20 cellular contexts compared by ENCODE assay signal in genomic region chr11:101264303-101264702, GRCh38.
DNase-seq lines count a peak whose midpoint lies in the region; ATAC-seq and TF ChIP-seq lines count a peak whose summit lies in the region.
"Had no signal": no experiment of that assay in that cellular context is flagged by ENCODE, and none has a peak within 500 bp of the region (broad histone marks: within the 10 kb centered on the region; RNA-seq: fewer than 3 reads in every experiment).

No MANE protein-coding gene starts in this region.

- no peaks in the 10 kb centered on the region for H3K9me3 ChIP-seq in testis
- H3K9me3 ChIP-seq in hepatocyte (ENCODE audit: low read depth), result no peaks in the 10 kb centered on the region
- H3K9me3 ChIP-seq: BLaER1 had no signal

- no peaks in the 10 kb centered on the region for H4K20me1 ChIP-seq in hepatocyte (ENCODE audit: insufficient read depth, poor library complexity, severe bottlenecking)
- H4K20me1 ChIP-seq: BLaER1 had no signal

- TF ChIP-seq CTCF in glutamatergic neuron (IDR thresholded peaks at IDR 0.05; ENCODE audit: partially characterized antibody, unreplicated experiment) (no peak), testis (IDR thresholded peaks at IDR 0.05) (no peak), hepatocyte (IDR thresholded peaks at IDR 0.05; ENCODE audit: poor library complexity) (no peak)

- no peak overlapping the region for H2AFZ ChIP-seq in hepatocyte

- no peak for TF ChIP-seq POLR2A in testis (IDR thresholded peaks at IDR 0.05)

- H3K4me3 ChIP-seq in testis (no peak overlapping the region), hepatocyte (no peak overlapping the region)
- H3K4me3 ChIP-seq: BLaER1 had no signal

- H3K4me1 ChIP-seq in testis, result peaks cover 4% of the 10 kb centered on the region
- H3K4me1 ChIP-seq in hepatocyte (ENCODE audit: insufficient read depth), result no peaks in the 10 kb centered on the region
- H3K4me1 ChIP-seq: BLaER1 had no signal

- no peaks in the 10 kb centered on the region for H3K36me3 ChIP-seq in testis (ENCODE audit: low read depth, missing control alignments)
- H3K36me3 ChIP-seq in hepatocyte (replicated peaks; ENCODE audit: insufficient read depth, low read depth), result no peaks in the 10 kb centered on the region
- H3K36me3 ChIP-seq: BLaER1 had no signal

- H3K27ac Mint-ChIP-seq in glutamatergic neuron (ENCODE audit: unreplicated experiment), result peak overlapping the region; percentile 33
- no peak overlapping the region for H3K27ac Mint-ChIP-seq in activated T-helper 17 cell treated with anti-CD3 and anti-CD28 coated beads, Interleukin-2, amount 50 U/mL, for 72 hours
- H3K27ac Mint-ChIP-seq: CD4-positive, alpha-beta memory T cell; HFFc6 had no signal

- H3K27me3 ChIP-seq in testis (no peaks in the 10 kb centered on the region), hepatocyte (no peaks in the 10 kb centered on the region)
- H3K27me3 ChIP-seq: BLaER1 had no signal

- intact Hi-C loops in testis (cut with DNase I; ENCODE audit: low total_unique reads), result no loop called here

- 28 to 34% methylated on average over 4 of the region's 4 CpGs for WGBS in testis, 2 donors
- WGBS in hepatocyte (ENCODE audit: low lambda C conversion rate, missing lambda C conversion rate), result 63% methylated on average over 4 of the region's 4 CpGs

- H3K4me1 Mint-ChIP-seq in glutamatergic neuron (ENCODE audit: low read depth, unreplicated experiment), result peaks cover 10% of the 10 kb centered on the region
- no peaks in the 10 kb centered on the region for H3K4me1 Mint-ChIP-seq in activated T-helper 17 cell treated with anti-CD3 and anti-CD28 coated beads, Interleukin-2, amount 50 U/mL, for 72 hours
- H3K4me1 Mint-ChIP-seq: CD14-positive monocyte; CD4-positive, alpha-beta memory T cell had no signal

- H3K9me3 Mint-ChIP-seq in glutamatergic neuron (ENCODE audit: unreplicated experiment), result no peaks in the 10 kb centered on the region
- H3K9me3 Mint-ChIP-seq in activated T-helper 17 cell treated with anti-CD3 and anti-CD28 coated beads, Interleukin-2, amount 50 U/mL, for 72 hours, result peaks cover 8% of the 10 kb centered on the region

- H3K79me2 ChIP-seq in hepatocyte, result no peaks in the 10 kb centered on the region

- H3K4me3 Mint-ChIP-seq in glutamatergic neuron (ENCODE audit: unreplicated experiment), result no peak overlapping the region
- no peak overlapping the region for H3K4me3 Mint-ChIP-seq in activated T-helper 17 cell treated with anti-CD3 and anti-CD28 coated beads, Interleukin-2, amount 50 U/mL, for 72 hours
- H3K4me3 Mint-ChIP-seq: CD14-positive monocyte; CD4-positive, alpha-beta memory T cell; HFFc6 had no signal

- H3K9me2 ChIP-seq in hepatocyte (replicated peaks; ENCODE audit: insufficient read depth), result no peaks in the 10 kb centered on the region

- H3K27ac ChIP-seq in testis, result no peak overlapping the region
- no peak overlapping the region for H3K27ac ChIP-seq in hepatocyte
- H3K27ac ChIP-seq: 22Rv1, BLaER1 had no signal

- H3K36me3 Mint-ChIP-seq in glutamatergic neuron (ENCODE audit: unreplicated experiment), result no peaks in the 10 kb centered on the region
- no peaks in the 10 kb centered on the region for H3K36me3 Mint-ChIP-seq in activated T-helper 17 cell treated with anti-CD3 and anti-CD28 coated beads, Interleukin-2, amount 50 U/mL, for 72 hours (ENCODE audit: low read depth)
- H3K36me3 Mint-ChIP-seq: CD14-positive monocyte; CD4-positive, alpha-beta memory T cell had no signal

- DNase-seq in NCI-H2171 treated with DMSO at 0.1 percent for 48 hours (lab: John Stamatoyannopoulos, UW) (peak; percentile 59), NCI-H2171 (lab: John Stamatoyannopoulos, UW) (no peak), ecto neural progenitor cell (ENCODE audit: low spot score) (peak; percentile 49), glutamatergic neuron (no peak), testis (peak; percentile 21), hepatocyte (ENCODE audit: low spot score) (no peak)
- DNase-seq: CD4-positive, alpha-beta memory T cell; DMS153; DMS79; GDM1; GOT3; H7; HFFc6 had no signal

- no peaks in the 10 kb centered on the region for H3K27me3 Mint-ChIP-seq in glutamatergic neuron (ENCODE audit: unreplicated experiment)
- H3K27me3 Mint-ChIP-seq in activated T-helper 17 cell treated with anti-CD3 and anti-CD28 coated beads, Interleukin-2, amount 50 U/mL, for 72 hours, result no peaks in the 10 kb centered on the region
- H3K27me3 Mint-ChIP-seq: CD4-positive, alpha-beta memory T cell had no signal

- no peak overlapping the region for H3K4me2 ChIP-seq in hepatocyte
- H3K4me2 ChIP-seq: BLaER1 had no signal

- no peak for ATAC-seq in GM18907 (IDR thresholded peaks at IDR 0.05; ENCODE audit: unreplicated experiment)
- ATAC-seq in activated T-helper 17 cell treated with anti-CD3 and anti-CD28 coated beads, Interleukin-2, amount 50 U/mL, for 72 hours (replicated peaks), result no peak
- ATAC-seq: HCT116, HepG2 had no signal

Comparison
In these comparisons a context has a peak if more than half of its experiments do, and no peak if none do; other contexts are left out.
1. DNase-seq: peak in NCI-H2171 treated with DMSO at 0.1 percent for 48 hours (single experiment), ecto neural progenitor cell (single experiment) and testis (single experiment); none in NCI-H2171 (single experiment), glutamatergic neuron (single experiment) and hepatocyte (single experiment).